19 cellular contexts compared by ENCODE assay signal in the genomic region with DNA sequence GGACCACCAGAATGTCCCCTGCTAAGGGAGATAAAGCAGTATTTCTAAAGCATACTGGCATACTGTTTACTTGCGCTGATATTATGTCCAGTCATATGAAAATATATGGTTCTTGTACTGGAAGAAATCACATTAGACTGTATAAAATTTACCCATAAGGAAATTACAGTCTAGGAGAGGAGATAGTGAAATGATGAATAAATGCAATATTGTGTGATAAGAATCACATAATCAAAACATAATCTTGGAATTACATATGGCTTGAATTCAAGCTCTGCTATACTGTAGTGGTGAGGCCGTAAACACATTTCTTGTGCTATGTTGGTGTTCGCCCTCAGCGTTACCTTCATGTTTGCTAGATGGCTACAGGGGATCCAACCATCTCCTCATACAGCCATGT. TPM values are rescaled to one million over a fixed set of nuclear protein-coding genes. Genes with fewer than 3 reads are reported as not detected.
DNase-seq lines count a peak whose midpoint lies in the region; ATAC-seq, FAIRE-seq and TF ChIP-seq lines count a peak whose summit lies in the region.
"Had no signal": no experiment of that assay in that cellular context is flagged by ENCODE, and none has a peak within 500 bp of the region (broad histone marks: within the 10 kb centered on the region; RNA-seq: fewer than 3 reads in every experiment).

No MANE protein-coding gene starts in this region.

- DNase-seq in left ventricle myocardium inferior (no peak), heart right ventricle (no peak), SK-N-DZ (ENCODE audit: low spot score) (peak; percentile 31), left colon (no peak), small intestine (no peak), cortex of kidney (lab: John Stamatoyannopoulos, UW) (no peak), NCI-H82 (lab: John Stamatoyannopoulos, UW) (no peak)
- DNase-seq: 8988T; C1 segment of cervical spinal cord; CD4-positive, alpha-beta memory T cell; COR-L47; DMS153; DND-41; H9 had no signal

- 97 to 100% methylated on average over 4 of the region's 4 CpGs for WGBS in heart right ventricle, 2 donors
- WGBS in small intestine, 3 donors = 92 to 97% (median 97%) methylated on average over 4 of the region's 4 CpGs

- H3K4me3 ChIP-seq in left ventricle myocardium inferior (no peak overlapping the region), heart right ventricle (no peak overlapping the region), small intestine (ENCODE audit: low read depth in 1 of 2, low read length in 2 of 2) (no peak overlapping the region)
- H3K4me3 ChIP-seq: GM23338 had no signal

- H3K27ac ChIP-seq in left ventricle myocardium inferior (replicated peaks) (peak overlapping the region; percentile 66), heart right ventricle (peak overlapping the region in 1 of 10 donors; percentile 30), small intestine (ENCODE audit: low read depth in 1 of 2, low read length in 1 of 2) (no peak overlapping the region)

- H3K4me1 ChIP-seq in left ventricle myocardium inferior = peaks cover 21% of the 10 kb centered on the region
- H3K4me1 ChIP-seq in heart right ventricle = peaks cover 0 to 20% (median 9%) of the 10 kb centered on the region in 9 donors
- no peaks in the 10 kb centered on the region for H3K4me1 ChIP-seq in small intestine (ENCODE audit: control insufficient read depth in 2 of 2, insufficient read depth in 1 of 2, low read depth in 1 of 2, low read length in 1 of 2)

- ATAC-seq in heart right ventricle = no peak
- peak; percentile 26 for ATAC-seq in left colon
- ATAC-seq: GM23338, HCT116 had no signal

- intact Hi-C loops in left ventricle myocardium inferior (cut with micrococcal nuclease) = loop anchor here (10.0 kb wide), 1 partner anchor 71 kb away; no protein-coding TSS in a partner anchor
- intact Hi-C loops in heart right ventricle (cut with DNase I) = no loop called here
- intact Hi-C loops in left colon (cut with DNase I, micrococcal nuclease) = no loop called here

- no peaks in the 10 kb centered on the region for H3K27me3 ChIP-seq in left ventricle myocardium inferior (ENCODE audit: low read depth)
- no peaks in the 10 kb centered on the region for H3K27me3 ChIP-seq in heart right ventricle
- no peaks in the 10 kb centered on the region for H3K27me3 ChIP-seq in small intestine (ENCODE audit: control insufficient read depth in 2 of 2, insufficient read depth in 2 of 2, low read length in 2 of 2)

- H3K9me3 ChIP-seq in left ventricle myocardium inferior (replicated peaks) (peaks cover 6% of the 10 kb centered on the region), heart right ventricle (no peaks in the 10 kb centered on the region), small intestine (ENCODE audit: control insufficient read depth, low read depth) (no peaks in the 10 kb centered on the region)

- H3K36me3 ChIP-seq in left ventricle myocardium inferior (no peaks in the 10 kb centered on the region), heart right ventricle (no peaks in the 10 kb centered on the region), small intestine (ENCODE audit: control insufficient read depth in 2 of 2, insufficient read depth in 2 of 2, low read length in 2 of 2) (no peaks in the 10 kb centered on the region)

- FAIRE-seq in small intestine (lab: Jason Lieb, UNC) = no peak
- FAIRE-seq: G401.6, GM12892, GM19239 had no signal

- no peak for TF ChIP-seq CTCF in left ventricle myocardium inferior (IDR thresholded peaks at IDR 0.05; ENCODE audit: borderline replicate concordance)
- no peak for TF ChIP-seq CTCF in heart right ventricle (IDR thresholded peaks at IDR 0.05)

RNA-seq across cellular contexts. Expression of a gene that starts 20.7 kb away (rescaled TPM):
- total RNA-seq in left ventricle myocardium inferior (144 TPM), heart right ventricle (100 to 1,000 TPM in 5 of 10 donors, 10 to 100 TPM in 5; 71.1 to 197 (median 92.1) TPM), left colon (10 to 100 TPM; 43.0 to 57.6 TPM)
- polyA plus RNA-seq in heart right ventricle (10 to 100 TPM; 14.6 to 81.4 TPM), small intestine (10 to 100 TPM in 2 of 3 donors, 1 to 10 TPM in 1; 6.0 to 77.5 (median 13.5) TPM)
- 0.49 and 0.83 TPM in 2 replicates for polyA plus RNA-seq in SK-N-DZ (2014; cell fraction: cytosol; rRNA removed)
- 0.53 and 1.6 TPM in 2 replicates for polyA plus RNA-seq in SK-N-DZ (2014; cell fraction: nucleus; rRNA removed)
